Comparison of ENCODE assay signal across 9 cellular contexts in genomic region chr2:191927319-191927867, GRCh38.
DNase-seq lines count a peak whose midpoint lies in the region; ATAC-seq, FAIRE-seq and TF ChIP-seq lines count a peak whose summit lies in the region.
"Had no signal": no experiment of that assay in that cellular context is flagged by ENCODE, and none has a peak within 500 bp of the region (broad histone marks: within the 10 kb centered on the region; RNA-seq: fewer than 3 reads in every experiment).

No MANE protein-coding gene starts in this region.

- no peaks in the 10 kb centered on the region for H3K36me3 ChIP-seq in pancreas

- H3K27me3 Mint-ChIP-seq in endothelial cell (ENCODE audit: unreplicated experiment) = peaks cover 4% of the 10 kb centered on the region

- no peaks in the 10 kb centered on the region for H3K9me3 ChIP-seq in pancreas

- no peak overlapping the region for H3K4me3 ChIP-seq in pancreas

- TF ChIP-seq CTCF in endothelial cell (IDR thresholded peaks at IDR 0.05; ENCODE audit: unreplicated experiment) (no peak), pancreas (IDR thresholded peaks at IDR 0.05) (no peak), GM10266 (IDR thresholded peaks at IDR 0.05; ENCODE audit: control insufficient read depth, insufficient read depth, low read depth, missing control alignments) (no peak)

- 10 to 12% methylated on average over 4 of the region's 4 CpGs for WGBS in pancreas, 2 donors

- peak overlapping the region in 3 of 4 donors; percentile 5 to 43 (median 39) for H3K27ac ChIP-seq in pancreas

- no peak for FAIRE-seq in pancreas (lab: Jason Lieb, UNC)
- FAIRE-seq: colon had no signal

- H3K4me1 ChIP-seq in pancreas = peaks cover 0 to 12% (median 0%) of the 10 kb centered on the region in 3 donors

- no peaks in the 10 kb centered on the region for H3K27me3 ChIP-seq in pancreas

- H3K4me3 Mint-ChIP-seq in endothelial cell (ENCODE audit: unreplicated experiment) = no peak overlapping the region

- DNase-seq in NCI-H226 (peak; percentile 59), endothelial cell (ENCODE audit: low spot score) (no peak), pancreas (peak in 4 of 6 donors; percentile 47 to 82 (median 65)), GM10266 (ENCODE audit: extremely low spot score) (no peak), D341Med (ENCODE audit: low spot score) (no peak)

- H3K27ac Mint-ChIP-seq in endothelial cell (ENCODE audit: unreplicated experiment) = peak overlapping the region; percentile 37

- H3K4me1 Mint-ChIP-seq in endothelial cell (ENCODE audit: unreplicated experiment) = peaks cover 41% of the 10 kb centered on the region

- ATAC-seq in GM18867 (IDR thresholded peaks at IDR 0.05; ENCODE audit: unreplicated experiment) (peak; percentile 23), pancreas (peak; percentile 82 to 90 (median 86)), GM18861 (IDR thresholded peaks at IDR 0.05; ENCODE audit: unreplicated experiment) (no peak), GM21529 (IDR thresholded peaks at IDR 0.05; ENCODE audit: unreplicated experiment) (no peak)

- H3K36me3 Mint-ChIP-seq in endothelial cell (ENCODE audit: low read depth, unreplicated experiment) = no peaks in the 10 kb centered on the region

- H3K9me3 Mint-ChIP-seq in endothelial cell (ENCODE audit: unreplicated experiment) = no peaks in the 10 kb centered on the region

- intact Hi-C loops in pancreas (cut with DNase I) = no loop called here

Comparison
In these comparisons a context has a peak if more than half of its experiments do, and no peak if none do; other contexts are left out.
1. ATAC-seq: peak in GM18867 (single experiment) and pancreas (4 of 4); none in GM18861 (single experiment) and GM21529 (single experiment).
2. DNase-seq: peak in NCI-H226 (single experiment) and pancreas (4 of 6); none in endothelial cell (single experiment), GM10266 (single experiment) and D341Med (single experiment).